2 cellular contexts compared by ENCODE assay signal in the genomic region with DNA sequence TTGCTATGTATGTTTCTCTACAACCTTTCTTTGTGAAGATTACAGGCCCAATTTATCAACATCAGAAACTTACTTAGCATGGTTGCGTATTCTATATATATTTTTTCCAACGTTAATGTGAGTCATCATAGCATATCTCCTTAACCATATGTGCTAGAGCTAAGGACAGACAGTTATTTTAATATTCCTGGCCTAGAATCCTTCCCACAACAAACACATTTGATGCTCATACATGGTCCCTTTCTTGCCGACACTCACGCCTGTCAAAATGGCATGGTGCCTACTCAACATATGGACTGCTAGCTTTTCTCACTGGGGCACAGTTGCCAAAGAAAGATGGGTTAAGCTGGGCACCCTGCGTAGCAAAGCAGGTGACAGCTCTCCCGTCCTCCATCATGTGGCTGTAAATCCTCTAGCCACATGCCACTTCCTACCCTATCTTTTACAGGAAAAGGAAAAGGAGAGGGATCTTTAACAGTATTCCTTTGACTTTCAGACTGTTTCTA.
A peak's percentile ranks its signal among the peaks of the same experiment; 100 is the strongest.
TF ChIP-seq lines count a peak whose summit lies in the region.

No MANE protein-coding gene starts in this region.

TF ChIP-seq in A549, 52 proteins besides CTCF, POLR2A, EP300 and RAD21 (continued from another document):
- TF ChIP-seq FOSL2 (IDR thresholded peaks at IDR 0.05) = no peak
- TF ChIP-seq FOSL2 (CRISPR knock-in tag; IDR thresholded peaks at IDR 0.05) = 0 out of 2 replicates have a peak, but pooled peaks have one; percentile 12
- 0 out of 2 replicates have a peak, but pooled peaks have one; percentile 47 for TF ChIP-seq TP53 (CRISPR knock-in tag; IDR thresholded peaks at IDR 0.05)
- no peak for TF ChIP-seq HOXA7 (CRISPR knock-in tag; IDR thresholded peaks at IDR 0.05)

TF ChIP-seq in SK-N-SH treated with all-trans-retinoic acid at 6 μM for 48 hours, 23 proteins besides CTCF, POLR2A, EP300 and RAD21 (continued from another document):
- TF ChIP-seq TCF4 (CRISPR knock-in tag; IDR thresholded peaks at IDR 0.05; ENCODE audit: borderline replicate concordance) (no peak), ZNF8 (CRISPR knock-in tag; IDR thresholded peaks at IDR 0.05) (no peak), ZFP30 (CRISPR knock-in tag; IDR thresholded peaks at IDR 0.05) (no peak)
